In the genomic region with DNA sequence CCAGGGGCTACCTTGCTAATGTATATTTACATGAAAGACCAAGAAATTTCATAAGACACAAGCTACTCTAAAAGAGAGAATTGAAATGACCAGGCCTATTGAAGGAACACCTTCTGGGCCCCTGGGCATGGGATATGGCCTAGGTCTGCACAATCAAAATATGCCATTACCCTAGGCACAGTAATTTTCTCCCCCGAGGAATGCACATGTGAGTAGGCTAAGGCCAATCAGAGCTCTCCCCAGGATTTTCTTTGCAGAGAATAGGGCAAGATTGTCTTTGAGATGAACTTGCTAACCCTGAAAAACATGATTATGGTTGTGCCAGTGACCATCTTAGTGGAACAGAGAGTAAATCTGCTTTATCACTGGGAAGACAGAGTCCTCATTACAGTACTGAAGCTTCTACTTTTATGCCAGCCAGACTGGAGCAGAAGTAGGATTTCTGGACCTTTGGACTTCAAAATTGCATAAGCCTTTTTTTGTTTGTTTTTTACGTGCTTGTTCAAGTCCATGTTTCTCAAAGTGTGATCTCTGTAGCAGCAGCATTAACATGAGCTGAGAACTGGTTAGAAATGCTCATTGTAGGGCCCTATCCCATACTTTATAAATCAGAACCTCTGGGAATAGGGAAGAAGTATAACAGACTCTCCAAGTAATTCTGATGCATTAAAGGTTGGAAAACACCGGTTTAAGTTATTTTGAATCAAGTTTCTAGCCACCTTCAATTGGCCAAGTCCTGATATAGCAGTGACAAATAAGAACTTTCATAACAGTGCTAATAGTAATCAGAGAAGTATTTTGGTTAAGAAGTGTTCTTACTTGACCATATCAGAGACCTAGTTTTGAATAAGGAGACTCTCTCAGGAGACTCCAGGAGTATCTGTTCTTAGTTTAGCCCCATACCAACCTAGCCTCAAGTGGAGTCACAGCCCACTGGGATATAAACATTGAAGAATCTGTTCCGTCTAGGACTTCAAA, we compare ENCODE assay signal across 14 cellular contexts.
DNase-seq lines count a peak whose midpoint lies in the region; ATAC-seq and TF ChIP-seq lines count a peak whose summit lies in the region.
"Had no signal": no experiment of that assay in that cellular context is flagged by ENCODE, and none has a peak within 500 bp of the region (broad histone marks: within the 10 kb centered on the region; RNA-seq: fewer than 3 reads in every experiment).

No MANE protein-coding gene starts in this region.

- H3K9me3 ChIP-seq in lung (ENCODE audit: control insufficient read depth in 2 of 2, insufficient read depth in 1 of 2, low read length in 1 of 2), result no peaks in the 10 kb centered on the region
- H3K9me3 ChIP-seq: BLaER1 had no signal

- no peaks in the 10 kb centered on the region for H3K4me1 Mint-ChIP-seq in activated T-cell treated with anti-CD3 and anti-CD28 coated beads, Interleukin-2, amount 50 U/mL, for 24 hours (ENCODE audit: low read depth)
- H3K4me1 Mint-ChIP-seq: CD4-positive, CD25-positive, alpha-beta regulatory T cell had no signal

- TF ChIP-seq CTCF in lung (IDR thresholded peaks at IDR 0.05; ENCODE audit: control extremely low read depth, extremely low read depth), result no peak

- no peak overlapping the region for H3K27ac ChIP-seq in lung (ENCODE audit: low read depth in 1 of 2, low read length in 1 of 2)
- H3K27ac ChIP-seq: BLaER1, GM23248, HL-60 had no signal

- H3K27me3 ChIP-seq in lung (ENCODE audit: control insufficient read depth, insufficient read depth), result no peaks in the 10 kb centered on the region
- H3K27me3 ChIP-seq: BLaER1 had no signal

- no peak overlapping the region for H3K4me3 ChIP-seq in lung
- H3K4me3 ChIP-seq: BLaER1, GM12878, GM23248 had no signal

- no peak overlapping the region for H3K27ac Mint-ChIP-seq in activated T-cell treated with anti-CD3 and anti-CD28 coated beads, Interleukin-2, amount 50 U/mL, for 24 hours
- H3K27ac Mint-ChIP-seq: CD4-positive, CD25-positive, alpha-beta regulatory T cell had no signal

- peaks cover 11% of the 10 kb centered on the region for H3K9me3 Mint-ChIP-seq in activated T-cell treated with anti-CD3 and anti-CD28 coated beads, Interleukin-2, amount 50 U/mL, for 24 hours

- H3K36me3 ChIP-seq in lung (ENCODE audit: control insufficient read depth in 2 of 2, insufficient read depth in 2 of 2, low read length in 2 of 2), result no peaks in the 10 kb centered on the region
- H3K36me3 ChIP-seq: BLaER1 had no signal

- ATAC-seq in left colon, result peak; percentile 80
- ATAC-seq in lung (ENCODE audit: insufficient read depth, low FRiP score), result peak; percentile 11
- ATAC-seq: GM12878, HCT116 had no signal

- H3K27me3 Mint-ChIP-seq in activated T-cell treated with anti-CD3 and anti-CD28 coated beads, Interleukin-2, amount 50 U/mL, for 24 hours, result no peaks in the 10 kb centered on the region
- H3K27me3 Mint-ChIP-seq: CD4-positive, CD25-positive, alpha-beta regulatory T cell had no signal

- H3K36me3 Mint-ChIP-seq in activated T-cell treated with anti-CD3 and anti-CD28 coated beads, Interleukin-2, amount 50 U/mL, for 24 hours (ENCODE audit: low read depth), result no peaks in the 10 kb centered on the region
- H3K36me3 Mint-ChIP-seq: CD4-positive, CD25-positive, alpha-beta regulatory T cell had no signal

- H3K4me1 ChIP-seq in lung (ENCODE audit: control insufficient read depth in 2 of 2, insufficient read depth in 2 of 2, low read length in 2 of 2), result no peaks in the 10 kb centered on the region
- H3K4me1 ChIP-seq: BLaER1 had no signal

- WGBS in lung, 2 donors, result 75 to 85% methylated on average over 4 of the region's 4 CpGs

- intact Hi-C loops in left colon (cut with DNase I, micrococcal nuclease), result no loop called here

- DNase-seq in HuH-7.5 (ENCODE audit: low spot score) (peak; percentile 19), left colon (no peak), lung (ENCODE audit: low spot score) (no peak), A172 (ENCODE audit: low spot score) (no peak)
- no peak for DNase-seq in activated T-cell treated with anti-CD3 and anti-CD28 coated beads, Interleukin-2, amount 50 U/mL, for 24 hours
- DNase-seq in stimulated activated naive CD4-positive, alpha-beta T cell (lab: John Stamatoyannopoulos, UW), result no peak
- DNase-seq: AML-193; CD4-positive, CD25-positive, alpha-beta regulatory T cell; DMS79; GM23248 had no signal

- no peak overlapping the region for H3K4me3 Mint-ChIP-seq in activated T-cell treated with anti-CD3 and anti-CD28 coated beads, Interleukin-2, amount 50 U/mL, for 24 hours
- H3K4me3 Mint-ChIP-seq: CD4-positive, CD25-positive, alpha-beta regulatory T cell had no signal
